ENCODE assay signal across 8 cellular contexts in genomic region chr19:10339380-10339960, GRCh38. TPM values are rescaled to one million over a fixed set of nuclear protein-coding genes. Genes with fewer than 3 reads are reported as not detected.
DNase-seq lines count a peak whose midpoint lies in the region; ATAC-seq and TF ChIP-seq lines count a peak whose summit lies in the region.

A gene with protein sequence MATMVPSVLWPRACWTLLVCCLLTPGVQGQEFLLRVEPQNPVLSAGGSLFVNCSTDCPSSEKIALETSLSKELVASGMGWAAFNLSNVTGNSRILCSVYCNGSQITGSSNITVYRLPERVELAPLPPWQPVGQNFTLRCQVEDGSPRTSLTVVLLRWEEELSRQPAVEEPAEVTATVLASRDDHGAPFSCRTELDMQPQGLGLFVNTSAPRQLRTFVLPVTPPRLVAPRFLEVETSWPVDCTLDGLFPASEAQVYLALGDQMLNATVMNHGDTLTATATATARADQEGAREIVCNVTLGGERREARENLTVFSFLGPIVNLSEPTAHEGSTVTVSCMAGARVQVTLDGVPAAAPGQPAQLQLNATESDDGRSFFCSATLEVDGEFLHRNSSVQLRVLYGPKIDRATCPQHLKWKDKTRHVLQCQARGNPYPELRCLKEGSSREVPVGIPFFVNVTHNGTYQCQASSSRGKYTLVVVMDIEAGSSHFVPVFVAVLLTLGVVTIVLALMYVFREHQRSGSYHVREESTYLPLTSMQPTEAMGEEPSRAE (minus strand): TSS chr19:10339624. CDS start chr19:10339614, 10 bp downstream.

- H4K20me1 ChIP-seq in H9 (ENCODE audit: control insufficient read depth, insufficient read depth, insufficient read length) = no peaks in the 10 kb centered on the region

- no peak within 1 kb of the TSS for H3K56ac ChIP-seq in H9 (ENCODE audit: insufficient read length, low read depth, low read length)

- H3K27me3 ChIP-seq in CD8-positive, alpha-beta T cell (ENCODE audit: insufficient read depth, low read length) = no peaks in the 10 kb centered on the region
- H3K27me3 ChIP-seq in H9 (ENCODE audit: insufficient read depth, low read length) (no peaks in the 10 kb centered on the region), spleen (replicated peaks in 1 of 7) (no peaks in the 10 kb centered on the region)

- H3K79me1 ChIP-seq in H9 (ENCODE audit: insufficient read depth, low read depth, low read length, poor library complexity, severe bottlenecking) = no peaks in the 10 kb centered on the region

- H3K23me2 ChIP-seq in H9 (ENCODE audit: insufficient read length, low read depth, low read length, poor library complexity, severe bottlenecking) = peaks cover 7% of the 10 kb centered on the region

- no peak within 1 kb of the TSS for H3K4ac ChIP-seq in H9 (ENCODE audit: low read depth, low read length)

- no peak within 1 kb of the TSS for H3T11ph ChIP-seq in H9 (ENCODE audit: low read length)

- H3K79me2 ChIP-seq in H9 (ENCODE audit: insufficient read depth, low read length) = no peaks in the 10 kb centered on the region

- H3K9ac ChIP-seq in H9 (ENCODE audit: extremely low read depth, insufficient read length, low read length) = no peak within 1 kb of the TSS

- peaks cover 26% of the 10 kb centered on the region for H3K4me1 Mint-ChIP-seq in CD8-positive, alpha-beta T cell (ENCODE audit: low read depth)
- H3K4me1 Mint-ChIP-seq in H9 = peaks cover 17 to 26% of the 10 kb centered on the region in 2 experiments

- WGBS in H9 (ENCODE audit: extremely low coverage, insufficient read length, low lambda C conversion rate) = no CpG with 5 or more reads among the region's 14 CpGs
- WGBS in adipose tissue, 3 donors = 39 to 54% (median 40%) methylated on average over 13 to 14 of the region's 14 CpGs
- 9 to 25% (median 21%) methylated on average over 9 to 14 of the region's 14 CpGs for WGBS in spleen, 5 donors

- H4K91ac ChIP-seq in H9 (ENCODE audit: insufficient read length, low read depth, low read length) = no peak within 1 kb of the TSS

- peaks cover 11% of the 10 kb centered on the region for H3K36me3 ChIP-seq in CD8-positive, alpha-beta T cell (ENCODE audit: insufficient read depth, low read length)
- H3K36me3 ChIP-seq in spleen = peaks cover 0 to 23% (median 13%) of the 10 kb centered on the region in 6 donors

- peak within 1 kb of the TSS; percentile 3 for H3K4me2 ChIP-seq in H9 (ENCODE audit: insufficient read depth, insufficient read length, low read length)

- no peak within 1 kb of the TSS for H4K5ac ChIP-seq in H9 (ENCODE audit: insufficient read length, low read depth, low read length)

- peak within 1 kb of the TSS; percentile 95 for H3K4me3 Mint-ChIP-seq in CD8-positive, alpha-beta T cell
- H3K4me3 Mint-ChIP-seq in H9 = peak within 1 kb of the TSS; percentile 10 to 33; a peak in 3 of 5 replicates

- intact Hi-C loops in CD8-positive, alpha-beta T cell (cut with DNase I, micrococcal nuclease) = no loop called here
- intact Hi-C loops in spleen (cut with DNase I; ENCODE audit: low total_unique reads) = loop anchor here (10.0 kb wide), 1 partner anchor 65 kb away; the partner anchor contains the start of gene ICAM1

- TF ChIP-seq POLR2A in spleen (IDR thresholded peaks at IDR 0.05) = no peak

- H3K9me3 ChIP-seq in CD8-positive, alpha-beta T cell (ENCODE audit: low read length) = no peaks in the 10 kb centered on the region
- H3K9me3 ChIP-seq in H9 (ENCODE audit: control insufficient read depth, low read depth, low read length) (no peaks in the 10 kb centered on the region), spleen (no peaks in the 10 kb centered on the region)

- H3K27me3 Mint-ChIP-seq in CD8-positive, alpha-beta T cell (ENCODE audit: low read depth) = no peaks in the 10 kb centered on the region
- no peaks in the 10 kb centered on the region; the same call in 1 of the 2 replicates for H3K27me3 Mint-ChIP-seq in H9 (ENCODE audit: low read depth)

- peak in 6 of 7 experiments; percentile 59 to 83 (median 59) for DNase-seq in CD8-positive, alpha-beta T cell
- DNase-seq in H9 = peak; percentile 64
- DNase-seq in T-helper 1 cell = peak in 3 of 5 donors; percentile 38 to 76 (median 45)
- DNase-seq in spleen = peak; percentile 96
- DNase-seq in kidney glomerular epithelial cell (lab: John Stamatoyannopoulos, UW) = no peak
- DNase-seq in NCI-H146 (lab: John Stamatoyannopoulos, UW) = no peak
- no peak for DNase-seq in pons (ENCODE audit: low spot score)

- no peak within 1 kb of the TSS for H2BK20ac ChIP-seq in H9 (ENCODE audit: low read depth, low read length, poor library complexity, severe bottlenecking)

- no peak within 1 kb of the TSS for H2AK5ac ChIP-seq in H9 (ENCODE audit: insufficient read length, low read length)

- no peak within 1 kb of the TSS for H4K8ac ChIP-seq in H9 (replicated peaks; ENCODE audit: insufficient read length, low read depth, low read length)

- no peak within 1 kb of the TSS for H2AFZ ChIP-seq in H9 (ENCODE audit: low read length)

- ATAC-seq in CD8-positive, alpha-beta T cell = peak; percentile 90

- CTCF ChIA-PET in CD8-positive, alpha-beta T cell (lab: Charles Lee) = no interaction called here

- H3K4me1 ChIP-seq in CD8-positive, alpha-beta T cell (ENCODE audit: insufficient read depth, low read length) = peaks cover 26% of the 10 kb centered on the region
- peaks cover 6% of the 10 kb centered on the region; the same call in 1 of the 2 replicates for H3K4me1 ChIP-seq in H9 (ENCODE audit: insufficient read depth, low read length)
- H3K4me1 ChIP-seq in spleen = peaks cover 7 to 65% (median 36%) of the 10 kb centered on the region in 6 donors

- H3K36me3 Mint-ChIP-seq in CD8-positive, alpha-beta T cell = peaks cover 26% of the 10 kb centered on the region
- H3K36me3 Mint-ChIP-seq in H9 (ENCODE audit: insufficient read depth in 1 of 3, low read depth in 3 of 3) = no peaks in the 10 kb centered on the region

- H3K27ac ChIP-seq in CD8-positive, alpha-beta T cell (ENCODE audit: low read depth, low read length) = peak within 1 kb of the TSS; percentile 64
- H3K27ac ChIP-seq in H9 (ENCODE audit: insufficient read length, low read depth, low read length) (no peak within 1 kb of the TSS), adipose tissue (ENCODE audit: low read depth, low read length) (no peak within 1 kb of the TSS), spleen (peak within 1 kb of the TSS; percentile 71 to 94 (median 86))

- H3K18ac ChIP-seq in H9 (ENCODE audit: insufficient read length, low read depth, low read length) = peak within 1 kb of the TSS; percentile 4

- POLR2A ChIA-PET in CD8-positive, alpha-beta T cell (lab: Charles Lee) = no interaction called here

- H3K23ac ChIP-seq in H9 (ENCODE audit: insufficient read length, low read depth, low read length) = no peak within 1 kb of the TSS

- H2BK120ac ChIP-seq in H9 (ENCODE audit: low read depth, low read length, poor library complexity, severe bottlenecking) = no peak within 1 kb of the TSS

- no peak within 1 kb of the TSS for H2BK5ac ChIP-seq in H9 (ENCODE audit: insufficient read length, low read length)

- H3K27ac Mint-ChIP-seq in CD8-positive, alpha-beta T cell = peak within 1 kb of the TSS; percentile 87
- peak within 1 kb of the TSS in 1 of 3 experiments; percentile 89; a peak in 4 of 7 replicates for H3K27ac Mint-ChIP-seq in H9

- H3K14ac ChIP-seq in H9 (ENCODE audit: insufficient read depth, low read length) = peak within 1 kb of the TSS; percentile 10; the same call in 1 of the 2 replicates

- H2BK12ac ChIP-seq in H9 (ENCODE audit: insufficient read length, low read depth, low read length) = no peak within 1 kb of the TSS

- no peak within 1 kb of the TSS for H2BK15ac ChIP-seq in H9 (ENCODE audit: low read depth, low read length)

- TF ChIP-seq CTCF in CD8-positive, alpha-beta T cell (IDR thresholded peaks at IDR 0.05) = no peak
- TF ChIP-seq CTCF in H9 (conservative IDR thresholded peaks at IDR 0.05) (no peak), spleen (IDR thresholded peaks at IDR 0.05 in 8 of 11, conservative IDR thresholded peaks at IDR 0.05 in 3 of 11) (no peak)

- H3K9me3 Mint-ChIP-seq in CD8-positive, alpha-beta T cell = no peaks in the 10 kb centered on the region
- H3K9me3 Mint-ChIP-seq in H9 = no peaks in the 10 kb centered on the region; a peak in 1 of 5 replicates

- H3K4me3 ChIP-seq in CD8-positive, alpha-beta T cell (ENCODE audit: low read depth, low read length) = peak within 1 kb of the TSS; percentile 71
- H3K4me3 ChIP-seq in spleen = peak within 1 kb of the TSS; percentile 16 to 75 (median 47)

RNA-seq across cellular contexts. Expression of the gene that starts here (rescaled TPM):
- total RNA-seq in CD8-positive, alpha-beta T cell = 100 to 1,000 TPM; 134 to 140 TPM
- total RNA-seq in H9 (2021) = 28.3 and 29.6 TPM in 2 replicates
- 10 to 100 TPM; 19.6 to 44.3 (median 26.0) TPM for polyA plus RNA-seq in adipose tissue
- total RNA-seq in spleen = 100 to 1,000 TPM in 5 of 7 donors, 10 to 100 TPM in 2; 69.3 to 180 (median 107) TPM
- polyA plus RNA-seq in spleen = 100 to 1,000 TPM; 111 to 119 (median 112) TPM

Comparison
In these comparisons a context has a peak if more than half of its experiments do, and no peak if none do; other contexts are left out.
1. DNase-seq: peak in CD8-positive, alpha-beta T cell (6 of 7), H9 (single experiment), T-helper 1 cell (3 of 5) and spleen (single experiment); none in kidney glomerular epithelial cell (single experiment), NCI-H146 (single experiment) and pons (single experiment).
2. H3K27ac ChIP-seq: peak in CD8-positive, alpha-beta T cell (single experiment) and spleen (8 of 8); none in H9 (single experiment) and adipose tissue (single experiment).